ENCODE assay signal across 35 cellular contexts in the genomic region with DNA sequence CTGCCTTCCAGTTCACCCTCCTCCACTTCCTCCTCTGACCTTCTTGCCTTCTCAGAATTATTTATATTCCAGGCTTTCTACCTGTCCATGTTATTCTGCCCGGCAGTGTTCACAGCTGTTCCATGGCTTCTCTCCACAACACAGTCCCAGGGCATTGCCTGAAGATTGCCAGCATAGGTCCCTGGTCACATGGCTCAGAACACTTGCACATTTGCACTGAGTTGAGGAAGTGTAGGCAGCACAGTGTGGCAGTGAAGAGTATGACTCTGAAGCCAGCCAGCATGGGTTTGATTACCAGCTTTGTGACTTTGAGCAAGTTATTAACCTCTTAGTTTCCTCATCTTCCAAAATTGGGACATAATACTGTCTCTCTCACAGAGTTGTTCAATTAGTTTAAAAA.
"Had no signal": no experiment of that assay in that cellular context is flagged by ENCODE, and none has a peak within 500 bp of the region (broad histone marks: within the 10 kb centered on the region; RNA-seq: fewer than 3 reads in every experiment).

No MANE protein-coding gene starts in this region.

- H3K27me3 ChIP-seq: MG63 had no signal

- H3K36me3 ChIP-seq: MG63 had no signal

- H3K9me3 ChIP-seq: MG63 had no signal

- DNase-seq: Karpas-422, Kasumi-1, MG63, MM.1S, MV-4-11, NCI-H1048, NCI-H1092, NCI-H1092 treated with DMSO at 0.1 percent for 48 hours, NCI-H1105, NCI-H1105 treated with DMSO at 0.1 percent for 48 hours, NCI-H1417, NCI-H1417 treated with DMSO at 0.1 percent for 48 hours, NCI-H1436, NCI-H1436 treated with DMSO at 0.1 percent for 48 hours, NCI-H146, NCI-H1694, NCI-H1694 treated with DMSO at 0.1 percent for 48 hours, NCI-H187, NCI-H187 treated with DMSO at 0.1 percent for 48 hours, NCI-H1930, NCI-H2029, NCI-H2029 treated with DMSO at 0.1 percent for 48 hours, NCI-H2081, NCI-H2081 treated with DMSO at 0.1 percent for 48 hours, NCI-H2107, NCI-H2171, NCI-H2171 treated with DMSO at 0.1 percent for 48 hours, NCI-H2227 treated with DMSO at 0.1 percent for 48 hours, NCI-H226, NCI-H345, NCI-H446, NCI-H446 treated with DMSO at 0.1 percent for 48 hours, NCI-H510A, NCI-H510A treated with DMSO at 0.1 percent for 48 hours, NCI-H524 had no signal

- H3K4me3 ChIP-seq: MG63 had no signal
